ENCODE assay signal across 25 cellular contexts in genomic region chr3:151827816-151828215, GRCh38. TPM values are rescaled to one million over a fixed set of nuclear protein-coding genes. Genes with fewer than 3 reads are reported as not detected.
"Had no signal": no experiment of that assay in that cellular context is flagged by ENCODE, and none has a peak within 500 bp of the region (broad histone marks: within the 10 kb centered on the region; RNA-seq: fewer than 3 reads in every experiment).

No MANE protein-coding gene starts in this region.

- H3K4me2 ChIP-seq: hepatocyte had no signal

- H3K4me1 ChIP-seq: prostate gland, stomach, suprapubic skin, tibial nerve had no signal

- ATAC-seq: activated CD4-positive, CD25-positive, alpha-beta regulatory T cell treated with anti-CD3 and anti-CD28 coated beads, Interleukin-2, amount 50 U/mL, for 24 hours; left ventricle myocardium superior; natural killer cell had no signal

- H3K27ac ChIP-seq: hepatocyte, prostate gland, stomach, suprapubic skin, tibial nerve, VCaP had no signal

- H3K9me3 Mint-ChIP-seq: activated CD4-positive, alpha-beta memory T cell treated with anti-CD3 and anti-CD28 coated beads, Interleukin-2, amount 10 ng/mL, durations not matched to agents 7 days and 5 days; activated CD4-positive, alpha-beta T cell treated with anti-CD3 and anti-CD28 coated beads, Interleukin-2, amount 10 ng/mL, durations not matched to agents 24 days and 14 days; immature natural killer cell; natural killer cell had no signal

- H3K36me3 ChIP-seq: prostate gland, stomach, suprapubic skin, tibial nerve had no signal

- H3K27ac Mint-ChIP-seq: activated CD4-positive, alpha-beta memory T cell treated with anti-CD3 and anti-CD28 coated beads, Interleukin-2, amount 10 ng/mL, durations not matched to agents 7 days and 5 days; activated CD4-positive, alpha-beta T cell treated with anti-CD3 and anti-CD28 coated beads, Interleukin-2, amount 10 ng/mL, durations not matched to agents 24 days and 14 days; brain; immature natural killer cell; natural killer cell had no signal

- H3K36me3 Mint-ChIP-seq: brain, immature natural killer cell, natural killer cell had no signal

- H3K27me3 ChIP-seq: hepatocyte, stomach, suprapubic skin, tibial nerve had no signal

- H3K9me3 ChIP-seq: prostate gland, stomach, suprapubic skin had no signal

- H3K79me2 ChIP-seq: hepatocyte had no signal

- DNase-seq: activated CD4-positive, alpha-beta memory T cell treated with anti-CD3 and anti-CD28 coated beads, Interleukin-2, amount 10 ng/mL, durations not matched to agents 7 days and 5 days; activated CD4-positive, alpha-beta T cell treated with anti-CD3 and anti-CD28 coated beads, Interleukin-2, amount 10 ng/mL, durations not matched to agents 24 days and 14 days; activated gamma-delta T cell; activated naive CD4-positive, alpha-beta T cell treated with anti-CD3 and anti-CD28 coated beads, Interleukin-2, amount 50 U/mL, for 16 hours; aorta; central memory CD4-positive, alpha-beta T cell; dermis blood vessel endothelial cell; effector CD8-positive, alpha-beta T cell; glutamatergic neuron; immature natural killer cell; left ventricle myocardium superior; midbrain; natural killer cell; stimulated activated CD4-positive, alpha-beta T cell treated with anti-CD3 and anti-CD28 coated beads, Interleukin-1b, Interleukin-23, amount 100 ng/mL, for 48 hours; stomach had no signal

- H3K4me1 Mint-ChIP-seq: activated CD4-positive, alpha-beta memory T cell treated with anti-CD3 and anti-CD28 coated beads, Interleukin-2, amount 10 ng/mL, durations not matched to agents 7 days and 5 days; activated CD4-positive, alpha-beta T cell treated with anti-CD3 and anti-CD28 coated beads, Interleukin-2, amount 10 ng/mL, durations not matched to agents 24 days and 14 days; brain; immature natural killer cell; natural killer cell had no signal

- H3K4me3 Mint-ChIP-seq: activated CD4-positive, alpha-beta memory T cell treated with anti-CD3 and anti-CD28 coated beads, Interleukin-2, amount 10 ng/mL, durations not matched to agents 7 days and 5 days; activated CD4-positive, alpha-beta T cell treated with anti-CD3 and anti-CD28 coated beads, Interleukin-2, amount 10 ng/mL, durations not matched to agents 24 days and 14 days; brain; immature natural killer cell; natural killer cell had no signal

- H2AFZ ChIP-seq: hepatocyte had no signal

- H3K4me3 ChIP-seq: hepatocyte, prostate gland, stomach, suprapubic skin, tibial nerve had no signal

RNA-seq across cellular contexts. Expression of gene AADAC, which starts 13.9 kb away (rescaled TPM):
- total RNA-seq: activated CD4-positive, alpha-beta memory T cell treated with anti-CD3 and anti-CD28 coated beads, Interleukin-2, amount 10 ng/mL, durations not matched to agents 7 days and 5 days; activated CD4-positive, alpha-beta T cell treated with anti-CD3 and anti-CD28 coated beads, Interleukin-2, amount 10 ng/mL, durations not matched to agents 24 days and 14 days; aorta; dermis blood vessel endothelial cell; frontal cortex; natural killer cell; osteocyte; prostate gland; T-helper 2 cell treated with Interferon-gamma antibody and Interleukin-4, amounts not matched to agents 100 ng/mL and 5 ng/mL, for 36 hours; tibial nerve had no signal
- polyA plus RNA-seq: immature natural killer cell had no signal

RNA-seq across cellular contexts. Expression of gene SUCNR1, which starts 45.6 kb away (rescaled TPM):
- total RNA-seq: activated CD4-positive, alpha-beta memory T cell treated with anti-CD3 and anti-CD28 coated beads, Interleukin-2, amount 10 ng/mL, durations not matched to agents 7 days and 5 days; activated CD4-positive, alpha-beta T cell treated with anti-CD3 and anti-CD28 coated beads, Interleukin-2, amount 10 ng/mL, durations not matched to agents 24 days and 14 days; dermis blood vessel endothelial cell; osteocyte; prostate gland; T-helper 2 cell treated with Interferon-gamma antibody and Interleukin-4, amounts not matched to agents 100 ng/mL and 5 ng/mL, for 36 hours had no signal
